8 cellular contexts compared by ENCODE assay signal in genomic region chr14:39114073-39114838, GRCh38. TPM values are rescaled to one million over a fixed set of nuclear protein-coding genes. Genes with fewer than 3 reads are reported as not detected.
A peak's percentile ranks its signal among the peaks of the same experiment; 100 is the strongest.
DNase-seq lines count a peak whose midpoint lies in the region; ATAC-seq and TF ChIP-seq lines count a peak whose summit lies in the region.

TSS of gene GEMIN2 (plus strand) at chr14:39114323. CDS start at chr14:39114339, 16 bp downstream.

- H3K36me3 Mint-ChIP-seq in activated CD4-positive, alpha-beta T cell treated with anti-CD3 and anti-CD28 coated beads, Interleukin-2, amount 10 ng/mL, durations not matched to agents 24 days and 14 days (ENCODE audit: low read depth), result peaks cover 17% of the 10 kb centered on the region

- peak within 1 kb of the TSS; percentile 98 for H3K4me3 Mint-ChIP-seq in activated CD4-positive, alpha-beta T cell treated with anti-CD3 and anti-CD28 coated beads, Interleukin-2, amount 10 ng/mL, durations not matched to agents 24 days and 14 days

- H3K27ac Mint-ChIP-seq in activated CD4-positive, alpha-beta T cell treated with anti-CD3 and anti-CD28 coated beads, Interleukin-2, amount 10 ng/mL, durations not matched to agents 24 days and 14 days, result peak within 1 kb of the TSS; percentile 97

- no peaks in the 10 kb centered on the region for H3K9me3 Mint-ChIP-seq in activated CD4-positive, alpha-beta T cell treated with anti-CD3 and anti-CD28 coated beads, Interleukin-2, amount 10 ng/mL, durations not matched to agents 24 days and 14 days

- no peaks in the 10 kb centered on the region for H3K36me3 ChIP-seq in BJ (ENCODE audit: control insufficient read depth, insufficient read depth, low read length)

- H3K27me3 Mint-ChIP-seq in activated CD4-positive, alpha-beta T cell treated with anti-CD3 and anti-CD28 coated beads, Interleukin-2, amount 10 ng/mL, durations not matched to agents 24 days and 14 days, result no peaks in the 10 kb centered on the region

- CTCF ChIA-PET in BJ (lab: Yijun Ruan, JAX), result interaction anchor here (0.6 to 1.1 kb wide), 3 partner anchors 10 to 312 kb away, joined by 3 read pairs; partner anchors contain the start of gene SEC23A

- peaks cover 18% of the 10 kb centered on the region for H3K4me1 Mint-ChIP-seq in activated CD4-positive, alpha-beta T cell treated with anti-CD3 and anti-CD28 coated beads, Interleukin-2, amount 10 ng/mL, durations not matched to agents 24 days and 14 days

- H3K27me3 ChIP-seq in BJ (ENCODE audit: control insufficient read depth, insufficient read depth, low read length), result no peaks in the 10 kb centered on the region

- POLR2A ChIA-PET in BJ (lab: Charles Lee), result interaction anchor here (0.7 kb wide), 2 partner anchors 11 to 262 kb away, joined by 3 to 6 read pairs; partner anchors contain the start of gene SEC23A

- no peak for TF ChIP-seq CTCF in BJ (IDR thresholded peaks at IDR 0.05; ENCODE audit: insufficient read depth, low read depth, low read length)

- peak; percentile 96 for ATAC-seq in GM19324 (IDR thresholded peaks at IDR 0.05; ENCODE audit: low FRiP score, unreplicated experiment)
- peak; percentile 85 for ATAC-seq in HG03469 (IDR thresholded peaks at IDR 0.05; ENCODE audit: unreplicated experiment)
- peak; percentile 94 for ATAC-seq in left colon

- H3K4me3 ChIP-seq in BJ (ENCODE audit: low read depth, low read length), result peak within 1 kb of the TSS; percentile 97

- intact Hi-C loops in activated CD4-positive, alpha-beta T cell treated with anti-CD3 and anti-CD28 coated beads, Interleukin-2, amount 10 ng/mL, durations not matched to agents 24 days and 14 days (cut with micrococcal nuclease), result loop anchor here (1.0 to 2.0 kb wide), 4 partner anchors 11 to 318 kb away; partner anchors contain the start of genes FBXO33, PNN and SEC23A
- intact Hi-C loops in left colon (cut with DNase I, micrococcal nuclease), result no loop called here

- DNase-seq in BJ (ENCODE audit: low read depth) (peak; percentile 66), NCI-H526 treated with DMSO at 0.1 percent for 48 hours (lab: John Stamatoyannopoulos, UW) (peak; percentile 92), cortex of kidney (lab: John Stamatoyannopoulos, UW) (peak; percentile 35), left colon (peak; percentile 92 to 96)
- peak; percentile 98 for DNase-seq in activated CD4-positive, alpha-beta T cell treated with anti-CD3 and anti-CD28 coated beads, Interleukin-2, amount 10 ng/mL, durations not matched to agents 24 days and 14 days
- DNase-seq in stimulated activated CD4-positive, alpha-beta T cell treated with anti-CD3 and anti-CD28 coated beads, Interleukin-1b, Interleukin-23, amount 100 ng/mL, for 48 hours, result peak; percentile 95

RNA-seq across cellular contexts. Expression of gene GEMIN2, which starts in this region (rescaled TPM):
- polyA plus RNA-seq in BJ (2011; rRNA removed), result 5.9 and 11.8 TPM in 2 replicates
- polyA minus RNA-seq in BJ (2011; rRNA and poly(A)+ RNA removed), result 3.9 and 4.8 TPM in 2 replicates
- 23.1 and 24.9 TPM in 2 replicates for total RNA-seq in activated CD4-positive, alpha-beta T cell treated with anti-CD3 and anti-CD28 coated beads, Interleukin-2, amount 10 ng/mL, durations not matched to agents 24 days and 14 days
- total RNA-seq in left colon, result 1 to 10 TPM; 5.0 to 5.5 TPM

Comparison
In these comparisons a context has a peak if more than half of its experiments do, and no peak if none do; other contexts are left out.
1. Peak in every context shown above with its lines: DNase-seq, ATAC-seq and H3K4me3 ChIP-seq.
2. DNase-seq: peak in every context shown above with its lines; median percentile 98 in activated CD4-positive, alpha-beta T cell treated with anti-CD3 and anti-CD28 coated beads, Interleukin-2, amount 10 ng/mL, durations not matched to agents 24 days and 14 days; 95 in stimulated activated CD4-positive, alpha-beta T cell treated with anti-CD3 and anti-CD28 coated beads, Interleukin-1b, Interleukin-23, amount 100 ng/mL, for 48 hours; 94 in left colon; 92 in NCI-H526 treated with DMSO at 0.1 percent for 48 hours; 66 in BJ; 35 in cortex of kidney.